ENCODE assay signal across 29 cellular contexts in genomic region chr12:83136421-83136820, GRCh38.
"Had no signal": no experiment of that assay in that cellular context is flagged by ENCODE, and none has a peak within 500 bp of the region (broad histone marks: within the 10 kb centered on the region; RNA-seq: fewer than 3 reads in every experiment).

No MANE protein-coding gene starts in this region.

- H3K4me1 Mint-ChIP-seq: naive thymus-derived CD8-positive, alpha-beta T cell; stimulated activated effector memory CD8-positive, alpha-beta T cell treated with anti-CD3 and anti-CD28 coated beads, Interleukin-12 subunit alpha, Interleukin-12 subunit beta, amount 100 ng/mL, for 72 hours had no signal

- H3K4me1 ChIP-seq: left lung, lower lobe of right lung, prostate gland, suprapubic skin, tibial artery, upper lobe of right lung had no signal

- H3K9me3 ChIP-seq: lower lobe of right lung, ovary, prostate gland, thoracic aorta, upper lobe of right lung had no signal

- H3K36me3 ChIP-seq: neutrophil, ovary, prostate gland, thoracic aorta, tibial artery had no signal

- H3K27me3 ChIP-seq: left lung, neutrophil, ovary, suprapubic skin, tibial artery, upper lobe of right lung had no signal

- H3K27ac Mint-ChIP-seq: naive thymus-derived CD8-positive, alpha-beta T cell; nephron; stimulated activated effector memory CD8-positive, alpha-beta T cell treated with anti-CD3 and anti-CD28 coated beads, Interleukin-12 subunit alpha, Interleukin-12 subunit beta, amount 100 ng/mL, for 72 hours; stimulated activated naive CD8-positive, alpha-beta T cell treated with anti-CD3 and anti-CD28 coated beads, Interleukin-15, Interleukin-2, amounts not matched to agents 100 ng/mL and 50 ng/mL, for 24 hours had no signal

- DNase-seq: hippocampal formation; kidney glomerular epithelial cell; left cardiac atrium; left lung; lower lobe of right lung; mammary epithelial cell; mesenchymal stem cell; naive thymus-derived CD8-positive, alpha-beta T cell; occipital lobe; ovary; posterior cingulate gyrus; retina; right cardiac atrium; stimulated activated CD4-positive, alpha-beta T cell treated with anti-CD3 and anti-CD28 coated beads, Interleukin-12 subunit alpha, Interleukin-12 subunit beta, amount 100 ng/mL, for 4 hours; stimulated activated CD4-positive, alpha-beta T cell treated with anti-CD3 and anti-CD28 coated beads, Interleukin-15, amount 100 ng/mL, for 24 hours; stimulated activated CD4-positive, alpha-beta T cell treated with anti-CD3 and anti-CD28 coated beads, Interleukin-2, amount 100 ng/mL, for 24 hours; stimulated activated CD4-positive, alpha-beta T cell treated with anti-CD3 and anti-CD28 coated beads, Interleukin-4, amount 100 ng/mL, for 24 hours; stimulated activated naive CD4-positive, alpha-beta T cell; tibial artery; trophoblast cell; upper lobe of right lung had no signal

- H3K27ac ChIP-seq: left lung, lower lobe of right lung, neutrophil, ovary, prostate gland, skin epidermis, suprapubic skin, thoracic aorta, tibial artery, upper lobe of right lung had no signal

- H3K27me3 Mint-ChIP-seq: naive thymus-derived CD8-positive, alpha-beta T cell; stimulated activated naive CD8-positive, alpha-beta T cell treated with anti-CD3 and anti-CD28 coated beads, Interleukin-15, Interleukin-2, amounts not matched to agents 100 ng/mL and 50 ng/mL, for 24 hours had no signal

- H3K4me3 Mint-ChIP-seq: naive thymus-derived CD8-positive, alpha-beta T cell; nephron; stimulated activated effector memory CD8-positive, alpha-beta T cell treated with anti-CD3 and anti-CD28 coated beads, Interleukin-12 subunit alpha, Interleukin-12 subunit beta, amount 100 ng/mL, for 72 hours; stimulated activated naive CD8-positive, alpha-beta T cell treated with anti-CD3 and anti-CD28 coated beads, Interleukin-15, Interleukin-2, amounts not matched to agents 100 ng/mL and 50 ng/mL, for 24 hours had no signal

- H3K4me3 ChIP-seq: left lung, lower lobe of right lung, ovary, prostate gland, skin epidermis, suprapubic skin, thoracic aorta, tibial artery, upper lobe of right lung had no signal

- H3K36me3 Mint-ChIP-seq: stimulated activated effector memory CD8-positive, alpha-beta T cell treated with anti-CD3 and anti-CD28 coated beads, Interleukin-12 subunit alpha, Interleukin-12 subunit beta, amount 100 ng/mL, for 72 hours had no signal
